ENCODE assay signal across 19 cellular contexts in genomic region chr3:113214227-113214626, GRCh38. TPM values are rescaled to one million over a fixed set of nuclear protein-coding genes. Genes with fewer than 3 reads are reported as not detected.
DNase-seq lines count a peak whose midpoint lies in the region; ATAC-seq and TF ChIP-seq lines count a peak whose summit lies in the region.
"Had no signal": no experiment of that assay in that cellular context is flagged by ENCODE, and none has a peak within 500 bp of the region (broad histone marks: within the 10 kb centered on the region; RNA-seq: fewer than 3 reads in every experiment).

No MANE protein-coding gene starts in this region.

- no peaks in the 10 kb centered on the region for H4K20me1 ChIP-seq in GM23248 (ENCODE audit: insufficient read depth)

- TF ChIP-seq CTCF in astrocyte of the spinal cord (IDR thresholded peaks at IDR 0.05; ENCODE audit: low read depth, low read length): no peak
- no peak for TF ChIP-seq CTCF in sigmoid colon (IDR thresholded peaks at IDR 0.05)
- TF ChIP-seq CTCF in lower leg skin (IDR thresholded peaks at IDR 0.05): no peak

- in situ Hi-C loops in GM23248 (cut with MboI) (no loop called here), astrocyte of the spinal cord (cut with HindIII; ENCODE audit: low sequenced_read_pairs) (no loop called here)

- peaks cover 43% of the 10 kb centered on the region for H3K79me2 ChIP-seq in GM23248 (ENCODE audit: insufficient read depth)

- no peak for TF ChIP-seq EP300 in sigmoid colon (IDR thresholded peaks at IDR 0.05)

- H3K23ac ChIP-seq in mesenchymal stem cell (ENCODE audit: low read length in 2 of 2): no peak overlapping the region

- WGBS in GM23248 (ENCODE audit: low coverage in 1 of 2, low lambda C conversion rate in 2 of 2, missing lambda C conversion rate in 2 of 2), 2 experiments: 5 to 9% methylated on average over 4 of the region's 4 CpGs
- WGBS in mesenchymal stem cell: no CpG with 5 or more reads among the region's 4 CpGs
- WGBS in sigmoid colon, 2 donors: 86 to 90% methylated on average over 4 of the region's 4 CpGs
- 35 to 37% methylated on average over 4 of the region's 4 CpGs for WGBS in lower leg skin, 2 donors

- H3K4me3 ChIP-seq in GM23248 (peak overlapping the region; percentile 94), astrocyte of the spinal cord (ENCODE audit: low read depth, low read length) (no peak overlapping the region), mesenchymal stem cell (ENCODE audit: insufficient read depth in 1 of 2, low read depth in 1 of 2, low read length in 2 of 2) (peak overlapping the region in 1 of 2 experiments; percentile 92), sigmoid colon (peak overlapping the region in 3 of 4 donors; percentile 73 to 97 (median 90)), lower leg skin (ENCODE audit: low read depth, poor library complexity, severe bottlenecking) (no peak overlapping the region)
- H3K4me3 ChIP-seq: colonic mucosa, SK-N-MC had no signal

- no peak overlapping the region for H3K18ac ChIP-seq in mesenchymal stem cell (ENCODE audit: low read depth in 1 of 2, low read length in 2 of 2)

- no peaks in the 10 kb centered on the region for H3K9me3 ChIP-seq in GM23248 (ENCODE audit: low read depth)
- H3K9me3 ChIP-seq in mesenchymal stem cell (ENCODE audit: control insufficient read depth, low read length): no peaks in the 10 kb centered on the region
- no peaks in the 10 kb centered on the region for H3K9me3 ChIP-seq in sigmoid colon
- H3K9me3 ChIP-seq: colonic mucosa had no signal

- no peaks in the 10 kb centered on the region for H3K9me2 ChIP-seq in GM23248 (ENCODE audit: insufficient read depth)

- no peak overlapping the region for H3K14ac ChIP-seq in mesenchymal stem cell (ENCODE audit: low read length in 2 of 2)

- H3K27ac ChIP-seq in GM23248: peak overlapping the region; percentile 81
- H3K27ac ChIP-seq in mesenchymal stem cell (ENCODE audit: low read length, poor library complexity, severe bottlenecking): no peak overlapping the region
- peak overlapping the region; percentile 95 to 97 (median 96) for H3K27ac ChIP-seq in sigmoid colon
- H3K27ac ChIP-seq: colonic mucosa, SK-N-MC had no signal

- H2BK120ac ChIP-seq in mesenchymal stem cell (ENCODE audit: low read depth, low read length): no peak overlapping the region

- intact Hi-C loops in sigmoid colon (cut with DNase I) (loop anchor here (5.0 kb wide), 1 partner anchor 303 kb away; the partner anchor contains the start of gene SPICE1), lower leg skin (cut with DNase I; ENCODE audit: low total_unique reads) (loop anchor here (10.0 kb wide), 1 partner anchor 79 kb away; no protein-coding TSS in a partner anchor)

- peak overlapping the region; percentile 89 for H3K9ac ChIP-seq in GM23248
- peak overlapping the region; percentile 96 for H3K9ac ChIP-seq in mesenchymal stem cell (ENCODE audit: low read length)

- H3K27me3 ChIP-seq in GM23248 (replicated peaks; ENCODE audit: insufficient read depth): no peaks in the 10 kb centered on the region
- no peaks in the 10 kb centered on the region for H3K27me3 ChIP-seq in mesenchymal stem cell (ENCODE audit: control insufficient read depth in 1 of 2, insufficient read depth in 1 of 2, low read length in 2 of 2)
- H3K27me3 ChIP-seq in sigmoid colon: no peaks in the 10 kb centered on the region

- H2BK15ac ChIP-seq in mesenchymal stem cell (ENCODE audit: low read depth, poor library complexity, severe bottlenecking): no peak overlapping the region

- ATAC-seq in GM18858 (IDR thresholded peaks at IDR 0.05; ENCODE audit: unreplicated experiment) (no peak), GM19452 (IDR thresholded peaks at IDR 0.05; ENCODE audit: unreplicated experiment) (no peak)
- ATAC-seq: sciatic nerve had no signal

- H3K36me3 ChIP-seq in GM23248 (ENCODE audit: low read depth) (peaks cover 6% of the 10 kb centered on the region; the same call in 1 of the 2 replicates), mesenchymal stem cell (ENCODE audit: control insufficient read depth in 1 of 2, insufficient read depth in 2 of 2, low read depth in 1 of 2, low read length in 2 of 2) (peaks cover 11 to 31% of the 10 kb centered on the region in 2 experiments), sigmoid colon (peaks cover 3 to 34% (median 11%) of the 10 kb centered on the region in 4 donors)
- H3K36me3 ChIP-seq: colonic mucosa had no signal

- H3K4me1 ChIP-seq in GM23248 (ENCODE audit: insufficient read depth) (peaks cover 38% of the 10 kb centered on the region), mesenchymal stem cell (ENCODE audit: control insufficient read depth, insufficient read depth, low read depth, low read length) (peaks cover 10% of the 10 kb centered on the region), sigmoid colon (peaks cover 0 to 67% (median 48%) of the 10 kb centered on the region in 4 donors)
- H3K4me1 ChIP-seq: colonic mucosa had no signal

- no peak for TF ChIP-seq POLR2A in sigmoid colon (IDR thresholded peaks at IDR 0.05)
- no peak for TF ChIP-seq POLR2A in lower leg skin (IDR thresholded peaks at IDR 0.05)

- H3F3A ChIP-seq in GM23248 (ENCODE audit: insufficient read depth): peaks cover 30% of the 10 kb centered on the region

- H4K8ac ChIP-seq in mesenchymal stem cell (ENCODE audit: low read length): no peak overlapping the region

- no peak overlapping the region for H4K91ac ChIP-seq in mesenchymal stem cell (ENCODE audit: low read length)

- H2BK12ac ChIP-seq in mesenchymal stem cell (ENCODE audit: low read length in 2 of 2): no peak overlapping the region

- H3K4ac ChIP-seq in mesenchymal stem cell (ENCODE audit: low read depth in 1 of 2, low read length in 2 of 2): no peak overlapping the region

- no peak overlapping the region for H2BK5ac ChIP-seq in mesenchymal stem cell (ENCODE audit: low read depth, low read length, poor library complexity, severe bottlenecking)

- H2AFZ ChIP-seq in GM23248: peak overlapping the region; percentile 76
- no peak overlapping the region for H2AFZ ChIP-seq in mesenchymal stem cell (ENCODE audit: low read depth, low read length)

- no peak overlapping the region for H2AK5ac ChIP-seq in mesenchymal stem cell (ENCODE audit: low read length, severe bottlenecking)

- peaks cover 19% of the 10 kb centered on the region for H3K79me1 ChIP-seq in mesenchymal stem cell (replicated peaks; ENCODE audit: low read length, poor library complexity, severe bottlenecking)

- H3K4me2 ChIP-seq in GM23248 (ENCODE audit: unreplicated experiment): peak overlapping the region; percentile 98
- no peak overlapping the region for H3K4me2 ChIP-seq in mesenchymal stem cell (ENCODE audit: low read length, poor library complexity, severe bottlenecking)

- DNase-seq in GM23248: no peak
- DNase-seq in astrocyte of the spinal cord (ENCODE audit: low read depth, low spot score): peak; percentile 46
- DNase-seq in mesenchymal stem cell: no peak
- no peak for DNase-seq in sigmoid colon
- DNase-seq in NCI-H2081 treated with DMSO at 0.1 percent for 48 hours (lab: John Stamatoyannopoulos, UW): no peak
- no peak for DNase-seq in lower leg skin (ENCODE audit: low spot score in 2 of 2)
- DNase-seq: activated CD4-positive, alpha-beta T cell treated with anti-CD3 and anti-CD28 coated beads for 1 hour; activated naive CD4-positive, alpha-beta T cell treated with anti-CD3 and anti-CD28 coated beads for 36 hours; AML-193; colonic mucosa; GF-D8; GOT3; Kasumi-1; stimulated activated CD4-positive, alpha-beta T cell treated with anti-CD3 and anti-CD28 coated beads, Interleukin-2, amount 100 ng/mL, for 24 hours; T-helper 9 cell had no signal

RNA-seq across cellular contexts. Expression of gene BOC, which starts 2.9 kb away (rescaled TPM):
- total RNA-seq in GM23248 (2014; rRNA removed; shearing (Covaris generic)): 16.8 and 18.4 TPM in 2 replicates
- polyA plus RNA-seq in GM23248 (2016; fragmentation: Nextera tagmentation; extraction: Ambion mirVana) (20.8 and 21.6 TPM in 2 replicates), sigmoid colon (10 to 100 TPM in 1 of 3 donors, 1 to 10 TPM in 2; 1.6 to 10.6 (median 4.2) TPM)
- 40.7 TPM for polyA plus RNA-seq in mesenchymal stem cell (2013, experiment 1 of 2)
- polyA plus RNA-seq in mesenchymal stem cell (2013, experiment 2 of 2): 41.6 TPM
- total RNA-seq in sigmoid colon (100 to 1,000 TPM in 2 of 4 donors, 10 to 100 TPM in 2; 80.3 to 122 (median 103) TPM), lower leg skin (10 to 100 TPM; 61.3 to 75.3 (median 68.0) TPM)

Comparison
In these comparisons a context has a peak if more than half of its experiments do, and no peak if none do; other contexts are left out.
1. H3K4me3 ChIP-seq: peak in GM23248 (single experiment) and sigmoid colon (3 of 4); none in astrocyte of the spinal cord (single experiment) and lower leg skin (single experiment).